In the genomic region with DNA sequence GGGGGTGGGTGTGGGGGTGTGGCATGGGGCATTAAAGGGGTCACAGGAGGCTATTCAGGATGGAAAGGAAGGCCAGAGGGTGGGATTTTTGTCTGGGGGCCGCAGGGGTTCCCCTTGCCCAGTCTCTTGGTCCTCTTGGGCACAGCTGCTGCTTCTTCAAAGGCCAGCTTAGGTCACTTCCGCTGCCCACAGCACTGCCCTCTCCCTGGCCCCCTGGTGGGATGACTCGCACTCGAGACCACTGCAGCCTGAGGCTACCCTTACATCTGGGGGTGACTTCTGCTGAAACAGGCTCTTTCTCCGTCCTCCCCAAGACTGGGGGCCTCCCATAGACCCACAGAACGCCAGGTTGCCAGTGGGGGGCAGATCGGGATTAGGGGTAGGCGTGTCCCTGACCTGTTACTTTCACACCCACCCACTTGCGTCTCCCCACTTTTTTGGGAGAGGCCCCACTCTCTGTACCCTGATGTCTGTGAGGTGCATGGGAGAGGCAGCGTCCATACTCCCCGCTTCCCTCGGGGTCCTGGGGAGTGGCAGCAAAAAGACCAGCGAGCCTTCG, we compare ENCODE assay signal across 1 cellular context.
TF ChIP-seq lines count a peak whose summit lies in the region.

No MANE protein-coding gene starts in this region.

TF ChIP-seq in SK-N-SH treated with all-trans-retinoic acid at 6 μM for 48 hours, 23 proteins besides CTCF, POLR2A, EP300 and RAD21 (continued from another document):
- TF ChIP-seq, protein P1, sequence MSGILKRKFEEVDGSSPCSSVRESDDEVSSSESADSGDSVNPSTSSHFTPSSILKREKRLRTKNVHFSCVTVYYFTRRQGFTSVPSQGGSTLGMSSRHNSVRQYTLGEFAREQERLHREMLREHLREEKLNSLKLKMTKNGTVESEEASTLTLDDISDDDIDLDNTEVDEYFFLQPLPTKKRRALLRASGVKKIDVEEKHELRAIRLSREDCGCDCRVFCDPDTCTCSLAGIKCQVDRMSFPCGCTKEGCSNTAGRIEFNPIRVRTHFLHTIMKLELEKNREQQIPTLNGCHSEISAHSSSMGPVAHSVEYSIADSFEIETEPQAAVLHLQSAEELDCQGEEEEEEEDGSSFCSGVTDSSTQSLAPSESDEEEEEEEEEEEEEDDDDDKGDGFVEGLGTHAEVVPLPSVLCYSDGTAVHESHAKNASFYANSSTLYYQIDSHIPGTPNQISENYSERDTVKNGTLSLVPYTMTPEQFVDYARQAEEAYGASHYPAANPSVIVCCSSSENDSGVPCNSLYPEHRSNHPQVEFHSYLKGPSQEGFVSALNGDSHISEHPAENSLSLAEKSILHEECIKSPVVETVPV (CRISPR knock-in tag; IDR thresholded peaks at IDR 0.05) = no peak
- TF ChIP-seq OSR1 (CRISPR knock-in tag; IDR thresholded peaks at IDR 0.05) (no peak), ISL1 (CRISPR knock-in tag; IDR thresholded peaks at IDR 0.05) (no peak), ARNTL (CRISPR knock-in tag; IDR thresholded peaks at IDR 0.05; ENCODE audit: borderline replicate concordance, low read depth) (no peak), ZNF565 (CRISPR knock-in tag; conservative IDR thresholded peaks at IDR 0.05; ENCODE audit: low read depth) (no peak), SNAI2 (CRISPR knock-in tag; IDR thresholded peaks at IDR 0.05) (no peak), BACH2 (CRISPR knock-in tag; IDR thresholded peaks at IDR 0.05; ENCODE audit: borderline replicate concordance) (no peak)
